In genomic region chrX:153946910-153947769, GRCh38 we compare ENCODE assay signal across 8 cellular contexts. TPM values are rescaled to one million over a fixed set of nuclear protein-coding genes. Genes with fewer than 3 reads are reported as not detected.
A peak's percentile ranks its signal among the peaks of the same experiment; 100 is the strongest.
DNase-seq lines count a peak whose midpoint lies in the region; ATAC-seq, FAIRE-seq and TF ChIP-seq lines count a peak whose summit lies in the region.

No MANE protein-coding gene starts in this region.

- peak; percentile 36 for FAIRE-seq in bronchial epithelial cell (lab: Jason Lieb, UNC)

- TF ChIP-seq CTCF in WI38 (IDR thresholded peaks at IDR 0.05; ENCODE audit: low read depth, low read length) (peak; percentile 93), bronchial epithelial cell (IDR thresholded peaks at IDR 0.05; ENCODE audit: insufficient read depth, low read length, severe bottlenecking) (peak; percentile 83)

- peaks cover 13% of the 10 kb centered on the region for H3K36me3 ChIP-seq in bronchial epithelial cell (ENCODE audit: control insufficient read depth, insufficient read depth, low read length)

- H3K4me3 ChIP-seq in WI38 (ENCODE audit: low read depth, low read length) (no peak overlapping the region), bronchial epithelial cell (ENCODE audit: low read depth, low read length) (no peak overlapping the region)

- peak; percentile 36 to 59 for DNase-seq in SHP77 (lab: John Stamatoyannopoulos, UW)
- DNase-seq in SHP77 treated with DMSO at 0.1 percent for 48 hours (lab: John Stamatoyannopoulos, UW) = no peak
- peak; percentile 83 for DNase-seq in NCI-H2227 (lab: John Stamatoyannopoulos, UW; ENCODE audit: unreplicated experiment)
- DNase-seq in bronchial epithelial cell (ENCODE audit: low read depth) = peak; percentile 69
- DNase-seq in islet precursor cell = peak; percentile 82
- DNase-seq in stimulated activated CD4-positive, alpha-beta T cell treated with anti-CD3 and anti-CD28 coated beads, Interleukin-2, amount 100 ng/mL, for 4 hours (ENCODE audit: low read depth) = peak; percentile 68

- ATAC-seq in HG03196 (IDR thresholded peaks at IDR 0.05; ENCODE audit: unreplicated experiment) = peak; percentile 70

- H3K27me3 ChIP-seq in bronchial epithelial cell (ENCODE audit: control insufficient read depth, insufficient read depth, low read length) = no peaks in the 10 kb centered on the region

RNA-seq across cellular contexts. Expression of gene RENBP, which starts 2.7 kb away (rescaled TPM):
- 5.5 and 10.3 TPM in 2 replicates for total RNA-seq in bronchial epithelial cell

RNA-seq across cellular contexts. Expression of gene NAA10, which starts 12.3 kb away (rescaled TPM):
- 56.9 and 66.8 TPM in 2 replicates for total RNA-seq in bronchial epithelial cell

RNA-seq across cellular contexts. Expression of gene ARHGAP4, which starts 21.1 kb away (rescaled TPM):
- 0.77 and 0.79 TPM in 2 replicates for total RNA-seq in bronchial epithelial cell

RNA-seq across cellular contexts. Expression of gene HCFC1, which starts 24.5 kb away (rescaled TPM):
- 5.5 and 7.3 TPM in 2 replicates for total RNA-seq in bronchial epithelial cell

RNA-seq across cellular contexts. Expression of gene TMEM187, which starts 25.4 kb away (rescaled TPM):
- 4.0 and 5.3 TPM in 2 replicates for total RNA-seq in bronchial epithelial cell
